In the genomic region with DNA sequence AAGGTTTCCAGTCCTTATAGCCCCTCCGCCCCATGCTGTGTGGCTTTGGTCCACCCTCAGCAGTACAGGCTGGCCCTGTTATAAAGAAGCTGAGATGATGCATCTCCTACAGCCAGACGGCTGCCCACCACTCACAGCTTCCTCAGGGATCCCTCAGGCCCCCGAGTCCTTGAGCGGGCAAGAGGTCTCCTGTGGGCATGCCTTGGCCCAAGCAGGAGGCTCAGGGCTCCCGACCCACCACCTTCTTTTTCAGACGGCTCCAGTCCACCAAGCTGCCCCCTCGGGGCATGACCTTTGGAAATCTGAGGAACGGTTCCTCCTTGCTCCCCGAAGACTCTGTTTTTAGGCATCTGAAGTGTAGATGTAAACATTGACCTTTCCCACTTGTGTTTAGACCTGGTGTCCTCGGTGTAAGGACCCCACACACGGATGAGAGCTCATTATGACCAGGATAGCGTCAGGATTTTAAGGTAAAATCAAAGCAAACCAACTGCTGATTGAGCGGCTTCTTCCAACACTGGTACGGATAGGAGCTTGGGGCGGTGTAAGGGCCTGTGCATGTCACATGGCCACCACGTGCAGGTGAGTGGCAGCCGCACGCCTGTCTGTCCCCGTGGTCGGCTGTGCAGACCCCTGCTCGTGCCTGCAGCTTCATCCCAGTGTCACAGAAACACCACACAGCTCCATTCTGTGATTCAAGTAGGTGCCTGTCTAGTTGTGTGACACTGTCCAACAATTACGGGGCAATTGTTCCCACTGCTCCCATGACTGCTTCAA, we compare ENCODE assay signal across 22 cellular contexts.
DNase-seq lines count a peak whose midpoint lies in the region; ATAC-seq and TF ChIP-seq lines count a peak whose summit lies in the region.
"Had no signal": no experiment of that assay in that cellular context is flagged by ENCODE, and none has a peak within 500 bp of the region (broad histone marks: within the 10 kb centered on the region; RNA-seq: fewer than 3 reads in every experiment).

No MANE protein-coding gene starts in this region.

- H3K27ac Mint-ChIP-seq in T-helper 17 cell, result peak overlapping the region; percentile 45
- peak overlapping the region; percentile 85 for H3K27ac Mint-ChIP-seq in neural progenitor cell
- H3K27ac Mint-ChIP-seq: CD4-positive, alpha-beta T cell had no signal

- no peak for ATAC-seq in T-helper 17 cell
- ATAC-seq in upper lobe of right lung, result no peak
- ATAC-seq in SK-N-SH treated with all-trans-retinoic acid at 6 μM for 48 hours, result no peak
- ATAC-seq: HCT116, PC-3 had no signal

- no peak overlapping the region for H3K4me3 ChIP-seq in neural progenitor cell
- no peak overlapping the region for H3K4me3 ChIP-seq in upper lobe of right lung
- H3K4me3 ChIP-seq: GM23248, SJSA1 had no signal

- H3K27me3 Mint-ChIP-seq in T-helper 17 cell (no peaks in the 10 kb centered on the region), neural progenitor cell (ENCODE audit: insufficient read depth, low read depth) (peaks cover 12% of the 10 kb centered on the region)
- H3K27me3 Mint-ChIP-seq: CD4-positive, alpha-beta T cell had no signal

- H3K36me3 ChIP-seq in neural progenitor cell (no peaks in the 10 kb centered on the region), upper lobe of right lung (no peaks in the 10 kb centered on the region)
- H3K36me3 ChIP-seq: SJSA1 had no signal

- TF ChIP-seq CTCF in neural progenitor cell (IDR thresholded peaks at IDR 0.05) (no peak), upper lobe of right lung (IDR thresholded peaks at IDR 0.05) (no peak)

- no peaks in the 10 kb centered on the region for H3K79me2 ChIP-seq in neural progenitor cell (ENCODE audit: low read depth)

- H3K36me3 Mint-ChIP-seq in T-helper 17 cell (ENCODE audit: low read depth) (no peaks in the 10 kb centered on the region), neural progenitor cell (peaks cover 3% of the 10 kb centered on the region)

- no peaks in the 10 kb centered on the region for H3K9me3 ChIP-seq in T-helper 17 cell (ENCODE audit: control insufficient read depth, low read length, poor library complexity, severe bottlenecking)
- H3K9me3 ChIP-seq in neural progenitor cell (ENCODE audit: low read depth), result no peaks in the 10 kb centered on the region
- H3K9me3 ChIP-seq in upper lobe of right lung, result no peaks in the 10 kb centered on the region
- H3K9me3 ChIP-seq: Caco-2, SJSA1 had no signal

- peak; percentile 4 for DNase-seq in activated CD8-positive, alpha-beta memory T cell treated with anti-CD3 and anti-CD28 coated beads, Interleukin-2, amount 50 U/mL, for 4 hours
- no peak for DNase-seq in activated CD8-positive, alpha-beta memory T cell treated with anti-CD3 and anti-CD28 coated beads, Interleukin-2, amount 50 U/mL, for 48 hours
- DNase-seq in T-helper 17 cell (no peak), neural progenitor cell (ENCODE audit: low spot score) (no peak), upper lobe of right lung (peak; percentile 51), middle frontal gyrus (ENCODE audit: extremely low spot score, low spot score) (no peak), RPMI8226 (no peak)
- DNase-seq: Caco-2; CD4-positive, alpha-beta T cell; GDM1; GM23248; MM.1S; NCI-H1092; NCI-H1436 treated with DMSO at 0.1 percent for 48 hours; NCI-H2029; NCI-H2171; PC-3 had no signal

- no peaks in the 10 kb centered on the region for H3K27me3 ChIP-seq in neural progenitor cell
- H3K27me3 ChIP-seq in upper lobe of right lung, result no peaks in the 10 kb centered on the region
- H3K27me3 ChIP-seq: SJSA1 had no signal

- H4K20me1 ChIP-seq in neural progenitor cell (ENCODE audit: low read depth), result no peaks in the 10 kb centered on the region

- no peaks in the 10 kb centered on the region for H3K4me1 ChIP-seq in neural progenitor cell
- peaks cover 5% of the 10 kb centered on the region for H3K4me1 ChIP-seq in upper lobe of right lung
- H3K4me1 ChIP-seq: Caco-2, SJSA1 had no signal

- H3K4me2 ChIP-seq in neural progenitor cell, result peak overlapping the region; percentile 23

- peaks cover 5% of the 10 kb centered on the region for H3F3A ChIP-seq in neural progenitor cell (ENCODE audit: low read depth)

- intact Hi-C loops in upper lobe of right lung (cut with DNase I), result no loop called here

- H3K9ac ChIP-seq in neural progenitor cell, result no peak overlapping the region
- H3K9ac ChIP-seq: GM23248 had no signal

- no peaks in the 10 kb centered on the region for H3K9me3 Mint-ChIP-seq in neural progenitor cell
- H3K9me3 Mint-ChIP-seq: CD4-positive, alpha-beta T cell had no signal

- H3K27ac ChIP-seq in neural progenitor cell (no peak overlapping the region), upper lobe of right lung (no peak overlapping the region)
- H3K27ac ChIP-seq: 22Rv1, GM23248, RWPE1, SJSA1 had no signal

- no peak overlapping the region for H2AFZ ChIP-seq in neural progenitor cell (replicated peaks)
- H2AFZ ChIP-seq: GM23248 had no signal

- H3K4me3 Mint-ChIP-seq in T-helper 17 cell (no peak overlapping the region), neural progenitor cell (no peak overlapping the region)
- H3K4me3 Mint-ChIP-seq: CD4-positive, alpha-beta T cell had no signal

- H3K4me1 Mint-ChIP-seq in T-helper 17 cell (peaks cover 3% of the 10 kb centered on the region), neural progenitor cell (peaks cover 19% of the 10 kb centered on the region)

TF ChIP-seq in SK-N-SH treated with all-trans-retinoic acid at 6 μM for 48 hours, 23 proteins besides CTCF, POLR2A, EP300 and RAD21 (continues in another document):
- TF ChIP-seq POU6F1 (CRISPR knock-in tag; IDR thresholded peaks at IDR 0.05; ENCODE audit: borderline replicate concordance, low read depth), result no peak
- TF ChIP-seq TCF4 (CRISPR knock-in tag; IDR thresholded peaks at IDR 0.05; ENCODE audit: borderline replicate concordance), result no peak
- no peak for TF ChIP-seq PPARA (CRISPR knock-in tag; IDR thresholded peaks at IDR 0.05; ENCODE audit: borderline replicate concordance)
- no peak for TF ChIP-seq PATZ1 (CRISPR knock-in tag; IDR thresholded peaks at IDR 0.05; ENCODE audit: borderline replicate concordance)
- TF ChIP-seq CSDC2 (CRISPR knock-in tag; IDR thresholded peaks at IDR 0.05), result no peak
- no peak for TF ChIP-seq ZNF8 (CRISPR knock-in tag; IDR thresholded peaks at IDR 0.05)
- TF ChIP-seq ZNF70 (CRISPR knock-in tag; IDR thresholded peaks at IDR 0.05), result no peak
- TF ChIP-seq GLIS3 (CRISPR knock-in tag; IDR thresholded peaks at IDR 0.05), result no peak
- TF ChIP-seq ZNF565 (CRISPR knock-in tag; conservative IDR thresholded peaks at IDR 0.05; ENCODE audit: low read depth), result no peak
- no peak for TF ChIP-seq ZC3H10 (CRISPR knock-in tag; IDR thresholded peaks at IDR 0.05)
- no peak for TF ChIP-seq ARNTL (CRISPR knock-in tag; IDR thresholded peaks at IDR 0.05; ENCODE audit: borderline replicate concordance, low read depth)
- no peak for TF ChIP-seq TSHZ2 (CRISPR knock-in tag; IDR thresholded peaks at IDR 0.05)
- no peak for TF ChIP-seq ISL1 (CRISPR knock-in tag; IDR thresholded peaks at IDR 0.05)

Comparison
In these comparisons a context has a peak if more than half of its experiments do, and no peak if none do; other contexts are left out.
1. DNase-seq: peak in activated CD8-positive, alpha-beta memory T cell treated with anti-CD3 and anti-CD28 coated beads, Interleukin-2, amount 50 U/mL, for 4 hours (single experiment) and upper lobe of right lung (single experiment); none in activated CD8-positive, alpha-beta memory T cell treated with anti-CD3 and anti-CD28 coated beads, Interleukin-2, amount 50 U/mL, for 48 hours (single experiment), T-helper 17 cell (0 of 3), neural progenitor cell (single experiment), middle frontal gyrus (single experiment) and RPMI8226 (single experiment).